Comparison of ENCODE assay signal across 1 cellular context in genomic region chr1:51237714-51238403, GRCh38.
TF ChIP-seq lines count a peak whose summit lies in the region.

No MANE protein-coding gene starts in this region.

TF ChIP-seq in GM12878, 131 proteins besides CTCF, POLR2A, EP300 and RAD21 (continued from another document):
- no peak for TF ChIP-seq PRDM15 (CRISPR knock-in tag; IDR thresholded peaks at IDR 0.05)
- TF ChIP-seq, protein P1, sequence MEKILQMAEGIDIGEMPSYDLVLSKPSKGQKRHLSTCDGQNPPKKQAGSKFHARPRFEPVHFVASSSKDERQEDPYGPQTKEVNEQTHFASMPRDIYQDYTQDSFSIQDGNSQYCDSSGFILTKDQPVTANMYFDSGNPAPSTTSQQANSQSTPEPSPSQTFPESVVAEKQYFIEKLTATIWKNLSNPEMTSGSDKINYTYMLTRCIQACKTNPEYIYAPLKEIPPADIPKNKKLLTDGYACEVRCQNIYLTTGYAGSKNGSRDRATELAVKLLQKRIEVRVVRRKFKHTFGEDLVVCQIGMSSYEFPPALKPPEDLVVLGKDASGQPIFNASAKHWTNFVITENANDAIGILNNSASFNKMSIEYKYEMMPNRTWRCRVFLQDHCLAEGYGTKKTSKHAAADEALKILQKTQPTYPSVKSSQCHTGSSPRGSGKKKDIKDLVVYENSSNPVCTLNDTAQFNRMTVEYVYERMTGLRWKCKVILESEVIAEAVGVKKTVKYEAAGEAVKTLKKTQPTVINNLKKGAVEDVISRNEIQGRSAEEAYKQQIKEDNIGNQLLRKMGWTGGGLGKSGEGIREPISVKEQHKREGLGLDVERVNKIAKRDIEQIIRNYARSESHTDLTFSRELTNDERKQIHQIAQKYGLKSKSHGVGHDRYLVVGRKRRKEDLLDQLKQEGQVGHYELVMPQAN (conservative IDR thresholded peaks at IDR 0.05), result no peak
- no peak for TF ChIP-seq ZNF207 (IDR thresholded peaks at IDR 0.05; ENCODE audit: borderline replicate concordance)
- TF ChIP-seq EED (IDR thresholded peaks at IDR 0.05; ENCODE audit: low read depth), result no peak
